Comparison of ENCODE assay signal across 24 cellular contexts in the genomic region with DNA sequence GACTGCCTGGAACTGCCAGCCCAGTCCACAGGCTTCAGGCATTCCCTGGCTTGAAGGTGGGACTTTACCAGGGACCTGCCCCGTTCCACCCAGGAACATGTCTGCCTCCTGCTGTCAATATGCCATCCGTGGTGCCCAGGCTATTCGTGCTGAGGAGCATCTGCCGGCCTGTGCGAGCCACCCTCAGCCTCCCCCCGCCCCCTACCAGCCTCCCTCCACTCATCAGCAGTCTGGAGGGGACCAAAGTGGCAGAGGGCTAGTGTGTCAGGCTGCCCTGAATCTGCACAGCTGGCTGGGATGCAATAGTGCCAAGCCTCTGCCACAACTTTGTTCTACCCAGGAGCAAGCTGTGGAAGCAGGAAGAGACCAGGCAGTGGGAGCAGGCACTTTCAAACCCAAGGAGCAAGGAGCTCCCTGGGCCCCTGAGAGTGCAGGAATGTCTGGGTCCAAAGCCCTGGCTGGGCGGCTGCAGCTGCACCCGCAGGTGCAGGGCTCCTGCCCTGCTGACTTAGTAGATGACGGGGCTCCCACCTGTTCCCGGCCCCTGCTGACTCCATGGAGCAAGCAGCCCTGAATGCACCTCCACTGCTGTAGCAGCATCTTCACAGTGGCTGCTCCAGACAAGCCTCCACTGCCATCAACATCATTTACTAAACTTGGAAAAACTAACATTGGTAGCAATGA.
DNase-seq lines count a peak whose midpoint lies in the region; ATAC-seq, FAIRE-seq and TF ChIP-seq lines count a peak whose summit lies in the region.
"Had no signal": no experiment of that assay in that cellular context is flagged by ENCODE, and none has a peak within 500 bp of the region (broad histone marks: within the 10 kb centered on the region; RNA-seq: fewer than 3 reads in every experiment).

No MANE protein-coding gene starts in this region.

- no peaks in the 10 kb centered on the region for H4K20me1 ChIP-seq in H1 (replicated peaks in 1 of 2; ENCODE audit: control insufficient read depth in 1 of 2, insufficient read depth in 2 of 2, low read length in 2 of 2)
- H4K20me1 ChIP-seq: BLaER1 had no signal

- intact Hi-C loops in upper lobe of right lung (cut with DNase I) = no loop called here

- H4K91ac ChIP-seq in H1 (replicated peaks; ENCODE audit: insufficient read length, low read length) = no peak overlapping the region

- no peak overlapping the region for H3K18ac ChIP-seq in H1 (ENCODE audit: extremely low read depth, low read length)

- FAIRE-seq in H1 (lab: Jason Lieb, UNC) = no peak
- FAIRE-seq: A204.1, GM12878, GM12892, GM18507 had no signal

- no peaks in the 10 kb centered on the region for H3K79me2 ChIP-seq in H1 (ENCODE audit: control insufficient read depth in 1 of 2, insufficient read depth in 2 of 2, low read length in 2 of 2)

- H3K23ac ChIP-seq in H1 (ENCODE audit: insufficient read length) = no peak overlapping the region

- H2BK15ac ChIP-seq in H1 (ENCODE audit: low read length) = no peak overlapping the region

- H3K4me3 ChIP-seq in H1 (ENCODE audit: extremely low read depth in 1 of 4, insufficient read depth in 2 of 4, low read depth in 3 of 4, low read length in 4 of 4) (no peak overlapping the region), gastroesophageal sphincter (no peak overlapping the region), upper lobe of right lung (no peak overlapping the region)
- H3K4me3 ChIP-seq: BLaER1, GM12878 had no signal

- H4K8ac ChIP-seq in H1 (ENCODE audit: extremely low read depth, insufficient read depth, low read length) = peak overlapping the region; percentile 25; the same call in 1 of the 2 replicates

- TF ChIP-seq RAD21 in H1 (IDR thresholded peaks at IDR 0.05 in 1 of 2, conservative IDR thresholded peaks at IDR 0.05 in 1 of 2; ENCODE audit: low read depth in 2 of 2, low read length in 2 of 2) = no peak

- H3K9me3 ChIP-seq in H1 (ENCODE audit: insufficient read depth in 2 of 2, low read depth in 1 of 2, low read length in 1 of 2) = no peaks in the 10 kb centered on the region
- no peaks in the 10 kb centered on the region for H3K9me3 ChIP-seq in gastroesophageal sphincter
- no peaks in the 10 kb centered on the region for H3K9me3 ChIP-seq in upper lobe of right lung
- H3K9me3 ChIP-seq: BE2C, BLaER1 had no signal

- H3K4ac ChIP-seq in H1 (replicated peaks; ENCODE audit: insufficient read length, low read depth, low read length) = no peak overlapping the region

- no peak overlapping the region for H2BK12ac ChIP-seq in H1 (ENCODE audit: low read depth, low read length)

- no peak overlapping the region for H2AK5ac ChIP-seq in H1 (ENCODE audit: low read depth, low read length)

- peak; percentile 39 for ATAC-seq in gastroesophageal sphincter
- ATAC-seq in upper lobe of right lung = peak; percentile 40
- ATAC-seq: GM12878 had no signal

- no peak overlapping the region for H3K9ac ChIP-seq in H1 (replicated peaks in 1 of 4; ENCODE audit: extremely low read depth in 1 of 4, low read depth in 3 of 4, low read length in 3 of 4)
- H3K9ac ChIP-seq: BLaER1 had no signal

- CTCF ChIA-PET in H1 (lab: Charles Lee; ENCODE audit: partially characterized antibody) = interaction anchor here (3.3 kb wide), 1 partner anchor 25 kb away, joined by 16 read pairs; no protein-coding TSS in a partner anchor

- no peak overlapping the region for H4K5ac ChIP-seq in H1 (ENCODE audit: insufficient read length, low read depth, low read length)

- H3K14ac ChIP-seq in H1 (ENCODE audit: insufficient read length) = no peak overlapping the region

- no peak for TF ChIP-seq EP300 in H1 (IDR thresholded peaks at IDR 0.05; ENCODE audit: borderline replicate concordance in 1 of 2, low read depth in 2 of 2, low read length in 2 of 2)
- no peak for TF ChIP-seq EP300 in gastroesophageal sphincter (IDR thresholded peaks at IDR 0.05)

- no peak overlapping the region for H3K27ac ChIP-seq in H1 (ENCODE audit: low read depth, low read length)
- H3K27ac ChIP-seq in gastroesophageal sphincter = no peak overlapping the region
- no peak overlapping the region for H3K27ac ChIP-seq in upper lobe of right lung
- H3K27ac ChIP-seq: BLaER1 had no signal

- no peaks in the 10 kb centered on the region for H3K23me2 ChIP-seq in H1 (ENCODE audit: low read depth, low read length)

- H3K27me3 ChIP-seq in H1 (replicated peaks in 1 of 4; ENCODE audit: control insufficient read depth in 3 of 4, extremely low read depth in 1 of 4, insufficient read depth in 3 of 4, low read length in 3 of 4) = no peaks in the 10 kb centered on the region
- no peaks in the 10 kb centered on the region for H3K27me3 ChIP-seq in gastroesophageal sphincter
- no peaks in the 10 kb centered on the region for H3K27me3 ChIP-seq in upper lobe of right lung
- H3K27me3 ChIP-seq: BE2C, BLaER1 had no signal

- H3K4me2 ChIP-seq in H1 (ENCODE audit: insufficient read depth in 1 of 2, low read depth in 2 of 2, low read length in 2 of 2) = no peak overlapping the region
- H3K4me2 ChIP-seq: BLaER1 had no signal

- TF ChIP-seq POLR2A in H1 (IDR thresholded peaks at IDR 0.05; ENCODE audit: control extremely low read depth in 1 of 2, low read depth in 2 of 2, low read length in 2 of 2) (no peak), gastroesophageal sphincter (IDR thresholded peaks at IDR 0.05) (no peak)

- no peak overlapping the region for H2AFZ ChIP-seq in H1 (ENCODE audit: low read length)

- POLR2A ChIA-PET in H1 (lab: Charles Lee; ENCODE audit: partially characterized antibody) = no interaction called here

- no peak for DNase-seq in H1 (ENCODE audit: low read depth in 1 of 2, low spot score in 2 of 2)
- DNase-seq in upper lobe of right lung = no peak
- DNase-seq in NCI-H69 (lab: John Stamatoyannopoulos, UW) = no peak
- no peak for DNase-seq in hypothalamus (lab: John Stamatoyannopoulos, UW)
- DNase-seq: 8988T; ACHN; BE2C; C1 segment of cervical spinal cord; CD4-positive, alpha-beta memory T cell; CD4-positive, CD25-positive, alpha-beta regulatory T cell; COR-L47; DMS 273 treated with DMSO at 0.1 percent for 48 hours; DMS153; DMS53; DMS79; DND-41; EL; GDM1 had no signal

- H3K36me3 ChIP-seq in H1 (ENCODE audit: control insufficient read depth in 2 of 4, insufficient read depth in 4 of 4, low read length in 3 of 4) (no peaks in the 10 kb centered on the region), gastroesophageal sphincter (no peaks in the 10 kb centered on the region), upper lobe of right lung (no peaks in the 10 kb centered on the region)
- H3K36me3 ChIP-seq: BE2C, BLaER1 had no signal

- H3K4me1 ChIP-seq in H1 (replicated peaks in 1 of 4; ENCODE audit: control insufficient read depth in 3 of 4, insufficient read depth in 4 of 4, low read length in 3 of 4) (no peaks in the 10 kb centered on the region), gastroesophageal sphincter (no peaks in the 10 kb centered on the region), upper lobe of right lung (no peaks in the 10 kb centered on the region)
- H3K4me1 ChIP-seq: BE2C had no signal

- TF ChIP-seq CTCF in H1 (IDR thresholded peaks at IDR 0.05; ENCODE audit: control extremely low read depth in 1 of 3, insufficient read depth in 1 of 3, low read depth in 1 of 3, low read length in 3 of 3) (no peak), gastroesophageal sphincter (IDR thresholded peaks at IDR 0.05) (no peak), upper lobe of right lung (IDR thresholded peaks at IDR 0.05) (no peak)

- 92% methylated on average over 7 of the region's 10 CpGs; no CpG with 5 or more reads in 1 of the 2 experiments for WGBS in H1 (ENCODE audit: extremely low coverage in 1 of 2, insufficient coverage in 1 of 2, insufficient read length in 1 of 2, insufficient replicate concordance in 2 of 2, low coverage in 1 of 2, low lambda C conversion rate in 2 of 2, missing lambda C conversion rate in 1 of 2), 2 experiments
- WGBS in gastroesophageal sphincter (ENCODE audit: low coverage in 1 of 2), 2 donors = no CpG with 5 or more reads among the region's 10 CpGs

- no peak overlapping the region for H2BK20ac ChIP-seq in H1 (ENCODE audit: low read length)

- H3K56ac ChIP-seq in H1 (replicated peaks; ENCODE audit: insufficient read length, low read depth, low read length) = no peak overlapping the region

- no peak overlapping the region for H2BK120ac ChIP-seq in H1 (replicated peaks; ENCODE audit: low read depth, low read length)

- no peaks in the 10 kb centered on the region for H3K79me1 ChIP-seq in H1 (ENCODE audit: low read depth, low read length)

- no peak overlapping the region for H2BK5ac ChIP-seq in H1 (ENCODE audit: low read depth, low read length)

TF ChIP-seq in H1, 55 proteins besides CTCF, POLR2A, EP300 and RAD21:
- TF ChIP-seq SP4 (IDR thresholded peaks at IDR 0.05; ENCODE audit: low read length) (no peak), CBX5 (IDR thresholded peaks at IDR 0.05; ENCODE audit: low read depth, low read length) (no peak), KDM4A (IDR thresholded peaks at IDR 0.05; ENCODE audit: low read depth, low read length, severe bottlenecking) (no peak), KDM5A (IDR thresholded peaks at IDR 0.05; ENCODE audit: low read length) (no peak)
TF ChIP-seq in H1: peak in this region for 0.
